ENCODE assay signal across 16 cellular contexts in genomic region chr2:207724113-207724512, GRCh38.
A peak's percentile ranks its signal among the peaks of the same experiment; 100 is the strongest.
DNase-seq lines count a peak whose midpoint lies in the region; ATAC-seq lines count a peak whose summit lies in the region.
"Had no signal": no experiment of that assay in that cellular context is flagged by ENCODE, and none has a peak within 500 bp of the region (broad histone marks: within the 10 kb centered on the region; RNA-seq: fewer than 3 reads in every experiment).

No MANE protein-coding gene starts in this region.

- DNase-seq in memory B cell (ENCODE audit: low spot score in 2 of 2) (no peak), AG08395 (ENCODE audit: low spot score) (no peak), NCI-H1930 (lab: John Stamatoyannopoulos, UW) (no peak), NCI-H2171 (lab: John Stamatoyannopoulos, UW) (no peak)
- DNase-seq: activated CD4-positive, alpha-beta T cell treated with anti-CD3 and anti-CD28 coated beads for 48 hours; activated T-cell treated with anti-CD3 and anti-CD28 coated beads, Interleukin-2, amount 50 U/mL, for 72 hours; amniotic stem cell; endodermal cell; foreskin fibroblast; NCI-H748 treated with DMSO at 0.1 percent for 48 hours had no signal

- H3K4me1 Mint-ChIP-seq in memory B cell = peaks cover 35% of the 10 kb centered on the region

- no peak overlapping the region for H3K4me3 Mint-ChIP-seq in memory B cell
- H3K4me3 Mint-ChIP-seq: activated T-cell treated with anti-CD3 and anti-CD28 coated beads, Interleukin-2, amount 50 U/mL, for 72 hours; central memory CD8-positive, alpha-beta T cell; endodermal cell had no signal

- no peaks in the 10 kb centered on the region for H3K27me3 Mint-ChIP-seq in memory B cell
- H3K27me3 Mint-ChIP-seq: central memory CD8-positive, alpha-beta T cell had no signal

- peak overlapping the region; percentile 37 for H3K27ac Mint-ChIP-seq in memory B cell
- H3K27ac Mint-ChIP-seq: activated T-cell treated with anti-CD3 and anti-CD28 coated beads, Interleukin-2, amount 50 U/mL, for 72 hours; endodermal cell had no signal

- peaks cover 11% of the 10 kb centered on the region for H3K36me3 Mint-ChIP-seq in memory B cell

- no peaks in the 10 kb centered on the region for H3K9me3 Mint-ChIP-seq in memory B cell
- H3K9me3 Mint-ChIP-seq: activated T-cell treated with anti-CD3 and anti-CD28 coated beads, Interleukin-2, amount 50 U/mL, for 72 hours; central memory CD8-positive, alpha-beta T cell; endodermal cell had no signal

- peak; percentile 77 for ATAC-seq in GM18907 (IDR thresholded peaks at IDR 0.05; ENCODE audit: unreplicated experiment)
- peak; percentile 52 for ATAC-seq in GM21786 (IDR thresholded peaks at IDR 0.05; ENCODE audit: unreplicated experiment)
- peak; percentile 56 for ATAC-seq in HG03457 (IDR thresholded peaks at IDR 0.05; ENCODE audit: unreplicated experiment)
- no peak for ATAC-seq in memory B cell (ENCODE audit: low read depth)
- no peak for ATAC-seq in GM18498 (IDR thresholded peaks at IDR 0.05; ENCODE audit: unreplicated experiment)
- ATAC-seq: activated T-cell treated with anti-CD3 and anti-CD28 coated beads, Interleukin-2, amount 50 U/mL, for 72 hours; Right ventricle myocardium inferior had no signal

Comparison
In these comparisons a context has a peak if more than half of its experiments do, and no peak if none do; other contexts are left out.
1. ATAC-seq: peak in GM18907 (single experiment), GM21786 (single experiment) and HG03457 (single experiment); none in memory B cell (single experiment) and GM18498 (single experiment).